28 cellular contexts compared by ENCODE assay signal in genomic region chr6:154379585-154379984, GRCh38. TPM values are rescaled to one million over a fixed set of nuclear protein-coding genes. Genes with fewer than 3 reads are reported as not detected.
DNase-seq lines count a peak whose midpoint lies in the region; ATAC-seq, FAIRE-seq and TF ChIP-seq lines count a peak whose summit lies in the region.
"Had no signal": no experiment of that assay in that cellular context is flagged by ENCODE, and none has a peak within 500 bp of the region (broad histone marks: within the 10 kb centered on the region; RNA-seq: fewer than 3 reads in every experiment).

No MANE protein-coding gene starts in this region.

- peaks cover 2 to 6% of the 10 kb centered on the region in 2 donors for H3K27me3 Mint-ChIP-seq in natural killer cell (ENCODE audit: low read depth in 2 of 2)

- no peak for TF ChIP-seq CTCF in natural killer cell (IDR thresholded peaks at IDR 0.05)
- TF ChIP-seq CTCF in osteoblast (IDR thresholded peaks at IDR 0.05; ENCODE audit: extremely low read depth, low read depth, low read length): no peak

- no peak for ATAC-seq in natural killer cell
- ATAC-seq: A549 had no signal

- no peaks in the 10 kb centered on the region for H3K36me3 ChIP-seq in osteoblast (ENCODE audit: insufficient read depth, low read length)
- H3K36me3 ChIP-seq: BE2C, BLaER1 had no signal

- H3K4me3 Mint-ChIP-seq in natural killer cell: no peak overlapping the region
- H3K4me3 Mint-ChIP-seq: CD14-positive monocyte; CD4-positive, alpha-beta memory T cell; CD4-positive, CD25-positive, alpha-beta regulatory T cell; CD8-positive, alpha-beta memory T cell had no signal

- intact Hi-C loops in natural killer cell (cut with micrococcal nuclease): no loop called here

- H3K9me3 ChIP-seq in osteoblast (ENCODE audit: low read depth, low read length): no peaks in the 10 kb centered on the region
- H3K9me3 ChIP-seq: A549, BE2C, BLaER1 had no signal

- no peaks in the 10 kb centered on the region for H3K27me3 ChIP-seq in osteoblast (ENCODE audit: insufficient read depth, low read length)
- H3K27me3 ChIP-seq: BE2C, BLaER1 had no signal

- H3K36me3 Mint-ChIP-seq in natural killer cell: no peaks in the 10 kb centered on the region
- H3K36me3 Mint-ChIP-seq: CD14-positive monocyte; CD4-positive, alpha-beta memory T cell; CD4-positive, CD25-positive, alpha-beta regulatory T cell; CD8-positive, alpha-beta memory T cell had no signal

- no peak overlapping the region for H3K27ac ChIP-seq in osteoblast (ENCODE audit: low read depth, low read length)
- H3K27ac ChIP-seq: A549, BLaER1 had no signal

- DNase-seq in RCC 7860 (ENCODE audit: low spot score): no peak
- no peak for DNase-seq in activated naive CD4-positive, alpha-beta T cell (lab: John Stamatoyannopoulos, UW)
- DNase-seq in natural killer cell: no peak
- no peak for DNase-seq in AG20443 (ENCODE audit: low spot score)
- no peak for DNase-seq in osteoblast (ENCODE audit: insufficient read length, low spot score, missing footprints)
- DNase-seq: 8988T; BE2C; C1 segment of cervical spinal cord; CD4-positive, alpha-beta memory T cell; CD4-positive, CD25-positive, alpha-beta regulatory T cell; CD8-positive, alpha-beta memory T cell; COR-L47; DMS 273 treated with DMSO at 0.1 percent for 48 hours; DMS153; DMS53; DMS79; DND-41; EL; GF-D8 had no signal

- H3K4me2 ChIP-seq in osteoblast (ENCODE audit: insufficient read depth, low read length): no peak overlapping the region
- H3K4me2 ChIP-seq: A549, BLaER1 had no signal

- no peaks in the 10 kb centered on the region for H3K79me2 ChIP-seq in osteoblast (ENCODE audit: insufficient read depth, low read length)

- H3K4me3 ChIP-seq in osteoblast (ENCODE audit: insufficient read depth, low read length): no peak overlapping the region
- H3K4me3 ChIP-seq: A549, BLaER1 had no signal

- H3K4me1 Mint-ChIP-seq in natural killer cell: no peaks in the 10 kb centered on the region
- H3K4me1 Mint-ChIP-seq: CD4-positive, alpha-beta memory T cell; CD4-positive, CD25-positive, alpha-beta regulatory T cell; CD8-positive, alpha-beta memory T cell had no signal

- H2AFZ ChIP-seq in osteoblast (ENCODE audit: low read length): no peak overlapping the region

- no peak overlapping the region for H3K27ac Mint-ChIP-seq in natural killer cell
- H3K27ac Mint-ChIP-seq: CD4-positive, CD25-positive, alpha-beta regulatory T cell; CD8-positive, alpha-beta memory T cell had no signal

- peak; percentile 58 for FAIRE-seq in G401.6 (lab: Jason Lieb, UNC)
- FAIRE-seq in RCC 7860 (lab: Jason Lieb, UNC): peak; percentile 53
- FAIRE-seq in colon (lab: Jason Lieb, UNC): peak; percentile 49
- FAIRE-seq: A549, GM12891, GM19239 had no signal

- H3K4me1 ChIP-seq in osteoblast (ENCODE audit: insufficient read depth, low read length): no peaks in the 10 kb centered on the region
- H3K4me1 ChIP-seq: A549, BE2C, BLaER1 had no signal

- no peaks in the 10 kb centered on the region for H3K9me3 Mint-ChIP-seq in natural killer cell

- no peaks in the 10 kb centered on the region for H4K20me1 ChIP-seq in osteoblast (ENCODE audit: insufficient read depth, low read length)
- H4K20me1 ChIP-seq: BLaER1 had no signal

RNA-seq across cellular contexts. Expression of gene IPCEF1, which starts 23.0 kb away (rescaled TPM):
- 10 to 100 TPM; 31.4 to 53.2 (median 45.5) TPM for total RNA-seq in natural killer cell
- 0.36 and 0.88 TPM in 2 replicates for total RNA-seq in osteoblast
- total RNA-seq: Daoy, G401 had no signal

Comparison
In these comparisons a context has a peak if more than half of its experiments do, and no peak if none do; other contexts are left out.
1. RNA of gene IPCEF1, which starts 23.0 kb away (total RNA-seq): 31.4 to 53.2 TPM in natural killer cell; 0.36 to 0.88 TPM in osteoblast; every median in the first group is over 10 times any median in the second.